In the genomic region with DNA sequence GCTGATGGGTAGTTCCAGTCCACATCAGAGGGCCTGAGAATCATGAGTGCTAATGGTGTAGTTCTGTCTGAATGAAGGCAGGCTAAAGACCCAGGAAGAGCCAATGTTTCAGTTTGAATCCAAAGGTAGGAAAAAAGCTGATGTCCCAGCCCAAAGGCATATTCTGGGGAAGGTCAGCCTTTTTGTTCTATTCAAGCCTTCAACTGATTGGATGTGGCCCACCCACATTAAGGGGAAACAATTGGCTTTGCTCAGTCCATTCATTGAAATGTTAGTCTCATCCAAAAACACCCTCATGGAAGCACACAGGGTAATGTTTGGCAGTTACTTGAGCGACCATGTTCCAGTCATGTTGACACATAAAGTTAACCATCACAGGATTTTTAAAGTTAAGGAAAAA, we compare ENCODE assay signal across 38 cellular contexts. TPM values are rescaled to one million over a fixed set of nuclear protein-coding genes. Genes with fewer than 3 reads are reported as not detected.
DNase-seq lines count a peak whose midpoint lies in the region; ATAC-seq, FAIRE-seq and TF ChIP-seq lines count a peak whose summit lies in the region.
"Had no signal": no experiment of that assay in that cellular context is flagged by ENCODE, and none has a peak within 500 bp of the region (broad histone marks: within the 10 kb centered on the region; RNA-seq: fewer than 3 reads in every experiment).

No MANE protein-coding gene starts in this region.

- no peaks in the 10 kb centered on the region for H3K9me3 Mint-ChIP-seq in WTC11
- H3K9me3 Mint-ChIP-seq: CD4-positive, alpha-beta T cell; CD8-positive, alpha-beta T cell had no signal

- H3K9me3 ChIP-seq in HEK293 (ENCODE audit: control insufficient read depth, insufficient read depth, low read depth, low read length), result no peaks in the 10 kb centered on the region
- no peaks in the 10 kb centered on the region for H3K9me3 ChIP-seq in K562 (replicated peaks; ENCODE audit: control insufficient read depth, insufficient read depth, low read depth, low read length)
- H3K9me3 ChIP-seq: A549; BE2C; BLaER1; BLaER1 treated with 17β-estradiol and CSF1 and Interleukin-3, amounts not matched to agents 10 nM and 100 nM; Caco-2 had no signal

- no peaks in the 10 kb centered on the region for H3K36me3 Mint-ChIP-seq in WTC11
- H3K36me3 Mint-ChIP-seq: CD14-positive monocyte; CD4-positive, alpha-beta memory T cell; CD4-positive, CD25-positive, alpha-beta regulatory T cell; CD8-positive, alpha-beta memory T cell; CD8-positive, alpha-beta T cell had no signal

- H3K79me2 ChIP-seq in K562 (ENCODE audit: control insufficient read depth, insufficient read depth, low read length), result no peaks in the 10 kb centered on the region

- no TSS peak for BruUV-seq in K562 (replicated peaks; lab: Mats Ljungman, UMichigan)

- ATAC-seq in WTC11, result no peak
- ATAC-seq in K562, result no peak
- ATAC-seq: A549; CD8-positive, alpha-beta T cell had no signal

- POLR2A ChIA-PET in HEK293 (lab: Yijun Ruan, JAX) (no interaction called here), WTC11 (lab: Charles Lee) (no interaction called here), K562 (lab: Yijun Ruan, JAX) (no interaction called here), HEK293T (lab: Yijun Ruan, JAX) (no interaction called here)

- TF ChIP-seq CTCF in HEK293 (tag by site-specific recombination; IDR thresholded peaks at IDR 0.05), result no peak
- TF ChIP-seq CTCF in WTC11 (IDR thresholded peaks at IDR 0.05), result no peak
- TF ChIP-seq CTCF in K562 (IDR thresholded peaks at IDR 0.05 in 2 of 3, conservative IDR thresholded peaks at IDR 0.05 in 1 of 3; ENCODE audit: insufficient read depth in 2 of 3, low read depth in 1 of 3, low read length in 3 of 3), result no peak
- TF ChIP-seq CTCF in brain microvascular endothelial cell (IDR thresholded peaks at IDR 0.05; ENCODE audit: low read depth, low read length, missing control alignments), result no peak

- H3K9ac ChIP-seq in K562 (ENCODE audit: insufficient read depth in 1 of 2, low read depth in 2 of 2, low read length in 2 of 2), result no peak overlapping the region
- H3K9ac ChIP-seq: BLaER1; BLaER1 treated with 17β-estradiol and CSF1 and Interleukin-3, amounts not matched to agents 10 nM and 100 nM had no signal

- no peak overlapping the region for H3K4me2 ChIP-seq in K562 (ENCODE audit: insufficient read depth, low read length)
- H3K4me2 ChIP-seq: A549; BLaER1; BLaER1 treated with 17β-estradiol and CSF1 and Interleukin-3, amounts not matched to agents 10 nM and 100 nM had no signal

- intact Hi-C loops in K562 (cut with micrococcal nuclease), result no loop called here

- no peak for TF ChIP-seq RAD21 in K562 (CRISPR knock-in tag; conservative IDR thresholded peaks at IDR 0.05 in 1 of 2, IDR thresholded peaks at IDR 0.05 in 1 of 2)

- no peak overlapping the region for H3K27ac Mint-ChIP-seq in WTC11
- H3K27ac Mint-ChIP-seq: B cell; CD14-positive monocyte; CD4-positive, alpha-beta memory T cell; CD4-positive, alpha-beta T cell; CD4-positive, CD25-positive, alpha-beta regulatory T cell; CD8-positive, alpha-beta memory T cell; CD8-positive, alpha-beta T cell had no signal

- H3K4me1 ChIP-seq in HEK293 (ENCODE audit: control insufficient read depth, insufficient read depth, low read length) (no peaks in the 10 kb centered on the region), K562 (replicated peaks in 1 of 2; ENCODE audit: control insufficient read depth in 2 of 2, insufficient read depth in 2 of 2, low read length in 2 of 2) (no peaks in the 10 kb centered on the region; a peak in 1 of 5 replicates)
- H3K4me1 ChIP-seq: A549; BE2C; BLaER1; BLaER1 treated with 17β-estradiol and CSF1 and Interleukin-3, amounts not matched to agents 10 nM and 100 nM; Caco-2 had no signal

- WGBS in K562 (ENCODE audit: insufficient coverage, low coverage, missing lambda C conversion rate), result 9% methylated on average over 1 of the region's 1 CpG

- in situ Hi-C loops in K562 (cut with MboI), result no loop called here
- in situ Hi-C loops in brain microvascular endothelial cell (cut with HindIII; ENCODE audit: low pct_ligation_motif_present, low sequenced_read_pairs), result no loop called here

- H3K27ac ChIP-seq in HEK293 (ENCODE audit: extremely low read depth, low read depth, low read length), result no peak overlapping the region
- no peak overlapping the region for H3K27ac ChIP-seq in K562 (ENCODE audit: extremely low read depth, low read depth, low read length)
- no peak overlapping the region for H3K27ac ChIP-seq in brain microvascular endothelial cell
- H3K27ac ChIP-seq: 22Rv1; A549; BLaER1; BLaER1 treated with 17β-estradiol and CSF1 and Interleukin-3, amounts not matched to agents 10 nM and 100 nM; C4-2B had no signal

- no peak overlapping the region for H3K4me3 Mint-ChIP-seq in WTC11
- H3K4me3 Mint-ChIP-seq: B cell; CD4-positive, alpha-beta memory T cell; CD4-positive, alpha-beta T cell; CD4-positive, CD25-positive, alpha-beta regulatory T cell; CD8-positive, alpha-beta memory T cell; CD8-positive, alpha-beta T cell had no signal

- no peaks in the 10 kb centered on the region for H4K20me1 ChIP-seq in K562 (replicated peaks; ENCODE audit: control insufficient read depth, insufficient read depth, low read length)
- H4K20me1 ChIP-seq: BLaER1; BLaER1 treated with 17β-estradiol and CSF1 and Interleukin-3, amounts not matched to agents 10 nM and 100 nM had no signal

- CTCF ChIA-PET in HEK293 (lab: Yijun Ruan, JAX) (no interaction called here), WTC11 (lab: Charles Lee) (no interaction called here), K562 (lab: Yijun Ruan, JAX; ENCODE audit: low intra/inter-chr PET ratio) (no interaction called here), HEK293T (lab: Yijun Ruan, JAX) (no interaction called here)

- TF ChIP-seq POLR2A in K562 (conservative IDR thresholded peaks at IDR 0.05), result no peak

- DNase-seq in WTC11 (ENCODE audit: low spot score), result no peak
- DNase-seq in K562 (ENCODE audit: extremely low read depth in 1 of 4, low spot score in 3 of 4), result no peak
- peak; percentile 18 for DNase-seq in islet precursor cell
- no peak for DNase-seq in brain microvascular endothelial cell
- DNase-seq in stimulated activated naive CD4-positive, alpha-beta T cell treated with Interleukin-2 at 50 U/mL for 16 hours (lab: John Stamatoyannopoulos, UW), result no peak
- DNase-seq in epidermal melanocyte (ENCODE audit: insufficient read length, low spot score), result no peak
- no peak for DNase-seq in HEK293T (ENCODE audit: extremely low spot score)
- DNase-seq: 8988T; ACHN; AML-193; BE2C; C1 segment of cervical spinal cord; Caco-2; Calu3; CD4-positive, alpha-beta memory T cell; CD4-positive, alpha-beta T cell; CD4-positive, CD25-positive, alpha-beta regulatory T cell; CD8-positive, alpha-beta memory T cell; CD8-positive, alpha-beta T cell; COR-L47; DMS 273 treated with DMSO at 0.1 percent for 48 hours; DMS153; DMS53; DMS79; DMS79 treated with DMSO at 0.1 percent for 48 hours; DND-41; EL had no signal

- H2AFZ ChIP-seq in K562 (ENCODE audit: low read depth, low read length), result no peak overlapping the region

- no peaks in the 10 kb centered on the region for H3K4me1 Mint-ChIP-seq in WTC11
- H3K4me1 Mint-ChIP-seq: B cell; CD14-positive monocyte; CD4-positive, alpha-beta memory T cell; CD4-positive, CD25-positive, alpha-beta regulatory T cell; CD8-positive, alpha-beta memory T cell had no signal

- H3K4me3 ChIP-seq in HEK293 (ENCODE audit: low read depth, low read length), result no peak overlapping the region
- H3K4me3 ChIP-seq in K562, result no peak overlapping the region
- no peak overlapping the region for H3K4me3 ChIP-seq in brain microvascular endothelial cell (ENCODE audit: low read depth, low read length)
- H3K4me3 ChIP-seq: A549; BLaER1; BLaER1 treated with 17β-estradiol and CSF1 and Interleukin-3, amounts not matched to agents 10 nM and 100 nM had no signal

- TF ChIP-seq EP300 in K562 (IDR thresholded peaks at IDR 0.05; ENCODE audit: low read length), result no peak

- no peaks in the 10 kb centered on the region for H3K9me1 ChIP-seq in K562 (ENCODE audit: control insufficient read depth, insufficient read depth, low read length)

- H3K27me3 ChIP-seq in K562 (ENCODE audit: control insufficient read depth in 2 of 2, insufficient read depth in 2 of 2, low read length in 2 of 2) (no peaks in the 10 kb centered on the region), brain microvascular endothelial cell (replicated peaks) (no peaks in the 10 kb centered on the region)
- H3K27me3 ChIP-seq: BE2C; BLaER1; BLaER1 treated with 17β-estradiol and CSF1 and Interleukin-3, amounts not matched to agents 10 nM and 100 nM had no signal

- H3K27me3 Mint-ChIP-seq in WTC11 (ENCODE audit: low read depth), result no peaks in the 10 kb centered on the region
- H3K27me3 Mint-ChIP-seq: CD4-positive, alpha-beta T cell had no signal

- no peak for FAIRE-seq in K562 (lab: Jason Lieb, UNC)
- FAIRE-seq: A204.1, A549, D721Med had no signal

- H3K36me3 ChIP-seq in HEK293 (ENCODE audit: control insufficient read depth in 2 of 2, insufficient read depth in 1 of 2, low read length in 2 of 2), result no peaks in the 10 kb centered on the region
- no peaks in the 10 kb centered on the region for H3K36me3 ChIP-seq in K562 (ENCODE audit: control insufficient read depth, insufficient read depth, low read length)
- H3K36me3 ChIP-seq in brain microvascular endothelial cell (replicated peaks), result no peaks in the 10 kb centered on the region
- H3K36me3 ChIP-seq: BE2C; BLaER1; BLaER1 treated with 17β-estradiol and CSF1 and Interleukin-3, amounts not matched to agents 10 nM and 100 nM had no signal

TF ChIP-seq in K562, 482 proteins besides CTCF, POLR2A, EP300 and RAD21 (continues in another document):
- TF ChIP-seq ZNF134 (CRISPR knock-in tag; conservative IDR thresholded peaks at IDR 0.05), result peak; percentile 81

TF ChIP-seq in HEK293T, 16 proteins besides CTCF, POLR2A, EP300 and RAD21 (continues in another document):
- TF ChIP-seq LEF1 (IDR thresholded peaks at IDR 0.05; ENCODE audit: borderline replicate concordance), result no peak
- TF ChIP-seq ELF4 (IDR thresholded peaks at IDR 0.05), result no peak

RNA-seq across cellular contexts. Expression of a gene that starts 25.9 kb away (rescaled TPM):
- total RNA-seq in WTC11 (2021) (7.0 to 9.9 TPM (median 8.2 TPM) in 3 replicates), K562 (2014; rRNA removed) (not detected in 2 replicates), K562 (2014; rRNA removed; fragmentation: Illumina TruSeq; extraction: Trizol) (not detected in 2 replicates), K562 (2015; rRNA removed; fragmentation: Illumina TruSeq; extraction: Trizol) (0.29 TPM in 1 of 2 replicates, not detected in the other), K562 (2021) (not detected in 2 replicates)
- not detected in 2 replicates for total RNA-seq in K562 (2011; cell fraction: chromatin; rRNA removed; ENCODE audit: low replicate concordance)
- not detected in 2 replicates for total RNA-seq in K562 (2011; cell fraction: nucleolus; rRNA removed)
- not detected in 2 replicates for total RNA-seq in K562 (2011; cell fraction: nucleoplasm; rRNA removed)
- polyA plus RNA-seq in K562 (2011; rRNA removed) (not detected in 2 replicates), K562 (2014; fragmentation: Illumina TruSeq; extraction: Trizol) (not detected in 2 replicates), K562 (2014; fragmentation: Nextera tagmentation; extraction: Ambion mirVana) (not detected), K562 (2014; rRNA removed) (not detected in 2 replicates)
- not detected in 2 replicates for polyA plus RNA-seq in K562 (2011; cell fraction: cytosol; rRNA removed)
- polyA plus RNA-seq in K562 (2011; cell fraction: nucleus; rRNA removed), result 0.18 TPM in 1 of 2 replicates, not detected in the other
- not detected in 2 replicates for polyA plus RNA-seq in K562 (2012)
- polyA minus RNA-seq in K562 (2011; rRNA and poly(A)+ RNA removed), result not detected in 2 replicates
- not detected in 2 replicates for polyA minus RNA-seq in K562 (2011; cell fraction: cytosol; rRNA and poly(A)+ RNA removed)
- polyA minus RNA-seq in K562 (2011; cell fraction: nucleus; rRNA and poly(A)+ RNA removed), result 0.22 TPM in 1 of 2 replicates, not detected in the other
- total RNA-seq: A172; B cell; CD8-positive, alpha-beta memory T cell; CD8-positive, alpha-beta T cell had no signal
